Comparison of ENCODE assay signal across 24 cellular contexts in the genomic region with DNA sequence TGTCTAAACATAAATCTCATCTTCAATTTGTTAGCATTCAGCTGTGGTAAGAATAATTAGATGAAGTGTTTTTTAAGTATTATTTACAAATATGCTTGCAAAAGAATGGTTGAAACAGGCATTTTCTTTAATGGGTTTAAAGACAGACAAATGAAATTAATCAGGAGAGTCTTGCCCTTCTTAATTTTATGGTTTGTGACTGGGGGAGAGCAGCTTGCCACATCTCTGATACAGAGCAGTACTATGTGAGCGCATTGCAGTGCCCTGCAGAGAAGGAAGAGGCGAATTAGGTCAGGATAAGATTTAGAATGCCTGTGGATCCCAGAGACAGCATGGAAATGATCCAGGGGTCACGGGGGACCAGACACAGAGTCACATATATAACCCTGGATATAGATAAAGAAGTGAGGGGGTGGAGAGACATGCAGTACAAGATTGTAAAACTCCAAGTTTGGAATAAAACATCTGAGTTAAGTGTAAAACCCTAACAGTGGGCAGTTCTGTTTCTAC.
"Had no signal": no experiment of that assay in that cellular context is flagged by ENCODE, and none has a peak within 500 bp of the region (broad histone marks: within the 10 kb centered on the region; RNA-seq: fewer than 3 reads in every experiment).

No MANE protein-coding gene starts in this region.

- H3K27ac ChIP-seq: HL-60, KMS-11, RWPE1 had no signal

- H3K4me3 Mint-ChIP-seq: IgD-negative memory B cell had no signal

- H3K27ac Mint-ChIP-seq: IgD-negative memory B cell had no signal

- DNase-seq: Kasumi-1; MM.1S; NCI-H1092 treated with DMSO at 0.1 percent for 48 hours; NCI-H1436; NCI-H187; NCI-H2029; NCI-H2081 treated with DMSO at 0.1 percent for 48 hours; NCI-H2171; NCI-H345; NCI-H446 treated with DMSO at 0.1 percent for 48 hours; NCI-H510A treated with DMSO at 0.1 percent for 48 hours; NCI-H526; NCI-H748 treated with DMSO at 0.1 percent for 48 hours; NK-92 treated with Interleukin-12 subunit alpha and Interleukin-12 subunit beta, amount 100 ng/mL, for 24 hours; PC-3; SHP77; SK-N-SH; SW 1271 had no signal

- H3K4me1 Mint-ChIP-seq: IgD-negative memory B cell had no signal

- H3K4me2 ChIP-seq: KMS-11, SK-N-SH had no signal

- H3K36me3 Mint-ChIP-seq: IgD-negative memory B cell had no signal

- H3K9ac ChIP-seq: KMS-11, SK-N-SH had no signal

- H3K4me3 ChIP-seq: K562 had no signal

- ATAC-seq: K562, Panc1, PC-3 had no signal

- H3K9me3 ChIP-seq: SK-N-SH had no signal
